8 cellular contexts compared by ENCODE assay signal in genomic region chr7:99440195-99440594, GRCh38. TPM values are rescaled to one million over a fixed set of nuclear protein-coding genes. Genes with fewer than 3 reads are reported as not detected.
DNase-seq lines count a peak whose midpoint lies in the region; ATAC-seq and TF ChIP-seq lines count a peak whose summit lies in the region.
"Had no signal": no experiment of that assay in that cellular context is flagged by ENCODE, and none has a peak within 500 bp of the region (broad histone marks: within the 10 kb centered on the region; RNA-seq: fewer than 3 reads in every experiment).

No MANE protein-coding gene starts in this region.

- no peak for ATAC-seq in GM21381 (IDR thresholded peaks at IDR 0.05; ENCODE audit: unreplicated experiment)

- POLR2A ChIA-PET in HEK293 (lab: Yijun Ruan, JAX), result interaction anchor here (0.9 to 1.4 kb wide), 2 partner anchors 9 to 19 kb away, joined by 3 to 5 read pairs; no protein-coding TSS in a partner anchor

- H3K4me1 ChIP-seq in HEK293 (ENCODE audit: control insufficient read depth, insufficient read depth, low read length) (peaks cover 9% of the 10 kb centered on the region), spleen (peaks cover 13 to 76% (median 41%) of the 10 kb centered on the region in 6 donors)

- intact Hi-C loops in spleen (cut with DNase I; ENCODE audit: low total_unique reads), result no loop called here

- DNase-seq in fibroblast of pulmonary artery (ENCODE audit: low read depth), result peak; percentile 31
- no peak for DNase-seq in spleen
- no peak for DNase-seq in NCI-H1105 (lab: John Stamatoyannopoulos, UW)
- DNase-seq in GM13977 (ENCODE audit: low spot score), result no peak
- DNase-seq: posterior cingulate gyrus had no signal

- TF ChIP-seq CTCF in HEK293 (tag by site-specific recombination; IDR thresholded peaks at IDR 0.05) (no peak), WI38 (IDR thresholded peaks at IDR 0.05; ENCODE audit: low read depth, low read length) (no peak), fibroblast of pulmonary artery (IDR thresholded peaks at IDR 0.05; ENCODE audit: low read length, missing control alignments) (no peak), spleen (IDR thresholded peaks at IDR 0.05 in 8 of 11, conservative IDR thresholded peaks at IDR 0.05 in 3 of 11) (no peak), GM13977 (IDR thresholded peaks at IDR 0.05; ENCODE audit: extremely low read depth, insufficient read depth, missing control alignments) (no peak)

- 81 to 87% (median 84%) methylated on average over 9 of the region's 9 CpGs for WGBS in spleen, 5 donors

- H3K4me3 ChIP-seq in HEK293 (ENCODE audit: low read depth, low read length), result peak overlapping the region; percentile 91; the same call in 1 of the 2 replicates
- peak overlapping the region; percentile 78 for H3K4me3 ChIP-seq in WI38 (ENCODE audit: low read depth, low read length)
- peak overlapping the region; percentile 96 for H3K4me3 ChIP-seq in fibroblast of pulmonary artery (replicated peaks; ENCODE audit: low read depth, low read length)
- peak overlapping the region in 5 of 8 donors; percentile 78 to 99 (median 96) for H3K4me3 ChIP-seq in spleen

- no peaks in the 10 kb centered on the region for H3K27me3 ChIP-seq in spleen (replicated peaks in 1 of 7)

- H3K9me3 ChIP-seq in HEK293 (ENCODE audit: control insufficient read depth, insufficient read depth, low read depth, low read length) (no peaks in the 10 kb centered on the region), spleen (no peaks in the 10 kb centered on the region)

- no peak overlapping the region for H3K27ac ChIP-seq in HEK293 (ENCODE audit: extremely low read depth, low read depth, low read length)
- H3K27ac ChIP-seq in spleen, result peak overlapping the region in 1 of 8 donors; percentile 94

- TF ChIP-seq POLR2A in spleen (IDR thresholded peaks at IDR 0.05), result no peak

- CTCF ChIA-PET in HEK293 (lab: Yijun Ruan, JAX), result no interaction called here

- in situ Hi-C loops in GM13977 (cut with MboI; ENCODE audit: low pct_unique_long_range_greater_than_20kb, low sequenced_read_pairs, unreplicated experiment), result no loop called here

- H3K36me3 ChIP-seq in HEK293 (ENCODE audit: control insufficient read depth in 2 of 2, insufficient read depth in 1 of 2, low read length in 2 of 2), result peaks cover 42 to 45% of the 10 kb centered on the region in 2 experiments
- peaks cover 0 to 37% (median 14%) of the 10 kb centered on the region in 6 donors for H3K36me3 ChIP-seq in spleen

TF ChIP-seq in HEK293, 187 proteins besides CTCF, POLR2A, EP300 and RAD21:
- TF ChIP-seq GFI1B (tag by site-specific recombination; IDR thresholded peaks at IDR 0.05) (no peak), EGR2 (tag by site-specific recombination; IDR thresholded peaks at IDR 0.05; ENCODE audit: low read depth) (peak; percentile 51; the same call in 1 of the 2 replicates), ZNF677 (tag by site-specific recombination; IDR thresholded peaks at IDR 0.05) (no peak), ZNF548 (tag by site-specific recombination; IDR thresholded peaks at IDR 0.05) (no peak), ZNF266 (tag by site-specific recombination; IDR thresholded peaks at IDR 0.05; ENCODE audit: low read depth) (no peak), ZBTB26 (tag by site-specific recombination; optimal IDR thresholded peaks at IDR 0.05) (no peak), ZXDB (tag by site-specific recombination; IDR thresholded peaks at IDR 0.05) (no peak), SCRT1 (tag by site-specific recombination; IDR thresholded peaks at IDR 0.05; ENCODE audit: borderline replicate concordance) (no peak), ZFHX2 (tag by site-specific recombination; conservative IDR thresholded peaks at IDR 0.05) (peak; percentile 80), ZNF239 (tag by site-specific recombination; IDR thresholded peaks at IDR 0.05) (no peak), ZNF544 (tag by site-specific recombination; IDR thresholded peaks at IDR 0.05) (no peak), ZNF423 (tag by site-specific recombination; IDR thresholded peaks at IDR 0.05) (no peak), FEZF1 (tag by site-specific recombination; IDR thresholded peaks at IDR 0.05) (no peak), ELK4 (IDR thresholded peaks at IDR 0.05; ENCODE audit: borderline replicate concordance, low read depth, low read length) (no peak), ZBTB48 (tag by site-specific recombination; IDR thresholded peaks at IDR 0.05) (peak; percentile 19; the same call in 1 of the 2 replicates), ZBTB21 (tag by site-specific recombination; IDR thresholded peaks at IDR 0.05) (no peak), ZNF558 (tag by site-specific recombination; IDR thresholded peaks at IDR 0.05) (no peak), GLIS1 (tag by site-specific recombination; IDR thresholded peaks at IDR 0.05) (no peak)

RNA-seq across cellular contexts. Expression of gene CPSF4, which starts 1.5 kb away (rescaled TPM):
- 10 to 100 TPM; 29.9 to 40.3 (median 35.1) TPM for total RNA-seq in spleen
- polyA plus RNA-seq in spleen, result 10 to 100 TPM; 28.7 to 49.6 (median 46.7) TPM

RNA-seq across cellular contexts. Expression of gene PTCD1, which starts 1.6 kb away (rescaled TPM):
- 10 to 100 TPM in 1 of 7 donors, 1 to 10 TPM in 6; 4.0 to 17.5 (median 7.5) TPM for total RNA-seq in spleen
- polyA plus RNA-seq in spleen, result 1 to 10 TPM; 2.1 to 4.4 (median 3.2) TPM

RNA-seq across cellular contexts. Expression of gene ATP5MF, which starts 25.8 kb away (rescaled TPM):
- total RNA-seq in spleen, result 100 to 1,000 TPM; 129 to 348 (median 166) TPM
- 100 to 1,000 TPM; 689 to 920 (median 827) TPM for polyA plus RNA-seq in spleen

RNA-seq across cellular contexts. Expression of gene BUD31, which starts 31.4 kb away (rescaled TPM):
- 10 to 100 TPM; 48.4 to 72.7 (median 65.7) TPM for total RNA-seq in spleen
- polyA plus RNA-seq in spleen, result 100 to 1,000 TPM in 2 of 3 donors, 10 to 100 TPM in 1; 98.7 to 124 (median 112) TPM

RNA-seq across cellular contexts. Expression of gene PDAP1, which starts 31.8 kb away (rescaled TPM):
- total RNA-seq in spleen, result 10 to 100 TPM; 28.1 to 57.2 (median 52.8) TPM
- 100 to 1,000 TPM in 2 of 3 donors, 10 to 100 TPM in 1; 83.4 to 117 (median 108) TPM for polyA plus RNA-seq in spleen
